In the genomic region with DNA sequence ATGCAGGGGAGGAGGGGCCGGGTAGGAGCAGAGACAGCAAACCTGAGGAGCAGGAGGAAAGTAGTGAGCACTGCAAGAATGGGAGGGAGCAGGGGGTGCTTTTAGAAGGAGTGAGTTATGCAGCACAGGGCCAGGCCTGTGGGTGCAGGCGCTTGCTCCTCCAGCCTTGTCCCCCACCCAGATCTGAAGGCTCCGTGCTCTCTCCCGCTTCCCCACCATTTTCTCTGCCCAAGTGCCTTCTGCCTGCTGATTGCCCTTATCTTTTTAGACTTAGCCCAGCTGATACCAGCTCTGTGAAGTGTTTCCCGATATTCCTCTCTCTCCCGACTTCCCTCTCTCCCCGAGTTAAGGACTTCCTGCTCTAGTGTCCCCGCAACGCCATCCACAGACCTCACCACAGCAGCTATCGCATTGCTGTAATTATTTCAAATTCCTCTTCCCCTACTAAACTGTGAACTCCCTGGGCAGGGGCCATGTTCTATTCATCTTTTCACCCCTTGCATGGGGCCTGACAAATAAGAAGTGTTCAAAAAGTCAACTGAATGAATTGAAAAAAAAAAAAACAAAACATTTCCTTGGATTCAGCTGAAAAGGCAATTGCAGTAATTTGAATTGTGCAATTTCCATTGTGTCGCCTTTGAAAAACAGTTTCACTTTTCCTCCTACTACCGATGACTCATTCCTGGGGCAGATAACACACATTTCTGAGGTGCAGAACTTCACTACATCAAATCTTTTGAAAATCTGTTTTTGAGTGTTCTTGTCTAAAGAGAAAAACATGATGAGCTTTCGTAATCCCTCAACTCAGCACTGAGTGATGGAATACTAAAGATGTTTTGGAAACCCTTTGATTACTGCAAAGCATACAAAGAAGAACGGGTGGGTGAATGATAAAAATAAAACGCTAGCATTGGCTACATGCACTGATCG, we compare ENCODE assay signal across 8 cellular contexts.
A peak's percentile ranks its signal among the peaks of the same experiment; 100 is the strongest.
DNase-seq lines count a peak whose midpoint lies in the region; ATAC-seq and TF ChIP-seq lines count a peak whose summit lies in the region.

No MANE protein-coding gene starts in this region.

- no peaks in the 10 kb centered on the region for H3K27me3 Mint-ChIP-seq in activated CD4-positive, alpha-beta memory T cell treated with anti-CD3 and anti-CD28 coated beads, Interleukin-2, amount 10 ng/mL, durations not matched to agents 7 days and 5 days

- H3K18ac ChIP-seq in neuronal stem cell (ENCODE audit: low read length), result peak overlapping the region; percentile 68

- H2AFZ ChIP-seq in neuronal stem cell (ENCODE audit: low read length), result peak overlapping the region; percentile 88

- no peak overlapping the region for H3K27ac ChIP-seq in neuronal stem cell (replicated peaks; ENCODE audit: low read length)

- no peaks in the 10 kb centered on the region for H3K36me3 ChIP-seq in neuronal stem cell (replicated peaks in 1 of 2; ENCODE audit: control insufficient read depth in 2 of 2, insufficient read depth in 2 of 2, low read length in 2 of 2)

- TF ChIP-seq CTCF in fibroblast of pulmonary artery (IDR thresholded peaks at IDR 0.05; ENCODE audit: low read length, missing control alignments), result no peak

- H3K4me1 Mint-ChIP-seq in activated CD4-positive, alpha-beta memory T cell treated with anti-CD3 and anti-CD28 coated beads, Interleukin-2, amount 10 ng/mL, durations not matched to agents 7 days and 5 days, result peaks cover 38% of the 10 kb centered on the region

- H4K91ac ChIP-seq in neuronal stem cell (ENCODE audit: low read depth, low read length, poor library complexity), result no peak overlapping the region

- no peak overlapping the region for H3K23ac ChIP-seq in neuronal stem cell (ENCODE audit: low read depth, low read length, poor library complexity)

- H3K4me1 ChIP-seq in neuronal stem cell (ENCODE audit: control insufficient read depth in 2 of 2, insufficient read depth in 1 of 2, low read depth in 1 of 2, low read length in 2 of 2), result peaks cover 17 to 41% of the 10 kb centered on the region in 2 donors

- WGBS in neuronal stem cell (ENCODE audit: extremely low coverage in 2 of 2, insufficient read length in 2 of 2, insufficient replicate concordance in 1 of 2), 2 donors, result no CpG with 5 or more reads among the region's 16 CpGs

- H3K9ac ChIP-seq in neuronal stem cell (ENCODE audit: low read depth, low read length, poor library complexity), result no peak overlapping the region

- H3K27ac Mint-ChIP-seq in activated CD4-positive, alpha-beta memory T cell treated with anti-CD3 and anti-CD28 coated beads, Interleukin-2, amount 10 ng/mL, durations not matched to agents 7 days and 5 days, result peak overlapping the region; percentile 21

- H3K9me3 Mint-ChIP-seq in activated CD4-positive, alpha-beta memory T cell treated with anti-CD3 and anti-CD28 coated beads, Interleukin-2, amount 10 ng/mL, durations not matched to agents 7 days and 5 days, result no peaks in the 10 kb centered on the region

- H3K4me2 ChIP-seq in neuronal stem cell (ENCODE audit: insufficient read depth, low read length, poor library complexity, severe bottlenecking), result no peak overlapping the region

- CTCF ChIA-PET in activated CD4-positive, alpha-beta memory T cell treated with anti-CD3 and anti-CD28 coated beads, Interleukin-2, amount 10 ng/mL, durations not matched to agents 7 days and 5 days (lab: Charles Lee), result interaction anchor here (0.6 to 3.4 kb wide), 6 partner anchors 28 to 178 kb away, joined by 3 to 22 read pairs (median 4); no protein-coding TSS in a partner anchor

- H2BK5ac ChIP-seq in neuronal stem cell (ENCODE audit: low read length), result no peak overlapping the region

- no peak overlapping the region for H2BK120ac ChIP-seq in neuronal stem cell (ENCODE audit: low read depth, low read length)

- no peak overlapping the region for H3K14ac ChIP-seq in neuronal stem cell (ENCODE audit: low read length)

- H3K36me3 Mint-ChIP-seq in activated CD4-positive, alpha-beta memory T cell treated with anti-CD3 and anti-CD28 coated beads, Interleukin-2, amount 10 ng/mL, durations not matched to agents 7 days and 5 days (ENCODE audit: low read depth), result no peaks in the 10 kb centered on the region

- H3K4me3 Mint-ChIP-seq in activated CD4-positive, alpha-beta memory T cell treated with anti-CD3 and anti-CD28 coated beads, Interleukin-2, amount 10 ng/mL, durations not matched to agents 7 days and 5 days, result peak overlapping the region; percentile 67

- no peaks in the 10 kb centered on the region for H3K9me3 ChIP-seq in neuronal stem cell (replicated peaks in 1 of 2; ENCODE audit: control insufficient read depth in 2 of 2, insufficient read depth in 1 of 2, low read depth in 1 of 2, low read length in 2 of 2)

- H2BK12ac ChIP-seq in neuronal stem cell (ENCODE audit: low read length), result no peak overlapping the region

- POLR2A ChIA-PET in activated CD4-positive, alpha-beta memory T cell treated with anti-CD3 and anti-CD28 coated beads, Interleukin-2, amount 10 ng/mL, durations not matched to agents 7 days and 5 days (lab: Charles Lee), result interaction anchor here (0.8 to 1.5 kb wide), 5 partner anchors 9 to 255 kb away, joined by 3 to 9 read pairs (median 3); a partner anchor contains a TSS

- H3K4ac ChIP-seq in neuronal stem cell (ENCODE audit: low read length), result no peak overlapping the region

- H4K8ac ChIP-seq in neuronal stem cell (ENCODE audit: low read depth, low read length), result peak overlapping the region; percentile 73

- no peaks in the 10 kb centered on the region for H3K79me1 ChIP-seq in neuronal stem cell (ENCODE audit: low read depth, low read length)

- no peak for ATAC-seq in GM18517 (IDR thresholded peaks at IDR 0.05; ENCODE audit: unreplicated experiment)

- H2BK15ac ChIP-seq in neuronal stem cell (ENCODE audit: low read length), result peak overlapping the region; percentile 20

- peak overlapping the region; percentile 38 for H3K4me3 ChIP-seq in fibroblast of pulmonary artery (replicated peaks; ENCODE audit: low read depth, low read length)
- H3K4me3 ChIP-seq in neuronal stem cell (ENCODE audit: low read length in 2 of 2), result peak overlapping the region in 1 of 2 donors; percentile 26

- H2AK5ac ChIP-seq in neuronal stem cell (ENCODE audit: low read depth, low read length), result no peak overlapping the region

- no peaks in the 10 kb centered on the region for H3K27me3 ChIP-seq in neuronal stem cell (ENCODE audit: control insufficient read depth in 3 of 3, insufficient read depth in 3 of 3, low read depth in 1 of 3, low read length in 3 of 3)

- DNase-seq in CD1c-positive myeloid dendritic cell (ENCODE audit: extremely low spot score) (peak; percentile 92), Kasumi-1 (lab: John Stamatoyannopoulos, UW) (peak; percentile 48 to 64), fibroblast of pulmonary artery (ENCODE audit: low read depth) (peak; percentile 97), neuronal stem cell (ENCODE audit: low spot score) (no peak), NCI-H524 treated with DMSO at 0.1 percent for 48 hours (lab: John Stamatoyannopoulos, UW) (no peak)
- DNase-seq in activated CD4-positive, alpha-beta memory T cell treated with anti-CD3 and anti-CD28 coated beads, Interleukin-2, amount 10 ng/mL, durations not matched to agents 7 days and 5 days, result no peak
- DNase-seq in effector CD4-positive, alpha-beta T cell, result no peak

Comparison
In these comparisons a context has a peak if more than half of its experiments do, and no peak if none do; other contexts are left out.
1. DNase-seq: peak in CD1c-positive myeloid dendritic cell (single experiment), Kasumi-1 (2 of 2) and fibroblast of pulmonary artery (single experiment); none in activated CD4-positive, alpha-beta memory T cell treated with anti-CD3 and anti-CD28 coated beads, Interleukin-2, amount 10 ng/mL, durations not matched to agents 7 days and 5 days (single experiment), neuronal stem cell (single experiment), NCI-H524 treated with DMSO at 0.1 percent for 48 hours (single experiment) and effector CD4-positive, alpha-beta T cell (single experiment).